ENCODE assay signal across 16 cellular contexts in the genomic region with DNA sequence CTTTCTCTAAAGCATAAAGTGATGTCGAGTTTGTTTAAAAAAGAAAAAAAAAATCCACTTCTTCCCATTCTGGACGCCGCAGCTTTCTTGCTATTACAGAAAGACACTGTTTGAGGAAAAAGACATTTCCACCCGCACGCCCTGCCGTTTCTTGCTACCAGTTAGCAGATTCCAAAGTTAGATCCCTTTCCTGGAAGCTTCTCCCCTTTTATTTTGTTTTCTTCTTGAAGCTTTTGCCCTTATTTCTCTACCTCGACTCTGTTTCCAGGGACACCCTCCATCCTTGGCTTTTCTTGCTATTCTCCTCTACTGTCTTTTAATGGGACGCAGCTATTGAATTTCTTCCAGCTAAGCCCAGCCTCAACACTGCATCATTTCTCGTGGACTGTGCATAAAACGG. TPM values are rescaled to one million over a fixed set of nuclear protein-coding genes. Genes with fewer than 3 reads are reported as not detected.
DNase-seq lines count a peak whose midpoint lies in the region; TF ChIP-seq lines count a peak whose summit lies in the region.
"Had no signal": no experiment of that assay in that cellular context is flagged by ENCODE, and none has a peak within 500 bp of the region (broad histone marks: within the 10 kb centered on the region; RNA-seq: fewer than 3 reads in every experiment).

No MANE protein-coding gene starts in this region.

- no peaks in the 10 kb centered on the region for H3K9me3 ChIP-seq in endocrine pancreas (ENCODE audit: control insufficient read depth, low read length)
- H3K9me3 ChIP-seq in SJCRH30 (replicated peaks): no peaks in the 10 kb centered on the region
- H3K9me3 ChIP-seq: BLaER1 had no signal

- H3K4me1 ChIP-seq in endocrine pancreas (ENCODE audit: control insufficient read depth, insufficient read depth, low read length) (no peaks in the 10 kb centered on the region), SJCRH30 (no peaks in the 10 kb centered on the region)
- H3K4me1 ChIP-seq: BLaER1 had no signal

- peak overlapping the region; percentile 78 for H3K4me3 Mint-ChIP-seq in neural crest cell
- H3K4me3 Mint-ChIP-seq: activated B cell treated with CpG ODN at 0.5 μM for 24 hours; natural killer cell treated with Interleukin-12 subunit alpha and Interleukin-12 subunit beta and Interleukin-15 and Interleukin-18, amount 100 ng/mL, for 72 hours; stimulated activated memory B cell treated with anti-CD40 and anti-IgM and Interleukin-4, amounts not matched to agents 10 μg/mL and 1 μg/mL and 100 μg/mL, for 72 hours had no signal

- H3K27me3 ChIP-seq in endocrine pancreas (ENCODE audit: control insufficient read depth, insufficient read depth, low read length) (peaks cover 7% of the 10 kb centered on the region), SJCRH30 (no peaks in the 10 kb centered on the region)
- H3K27me3 ChIP-seq: BLaER1 had no signal

- TF ChIP-seq CTCF in neural crest cell (conservative IDR thresholded peaks at IDR 0.05): no peak

- peak overlapping the region; percentile 66 for H3K9ac ChIP-seq in endocrine pancreas (ENCODE audit: control insufficient read depth, insufficient read depth, low read length)
- H3K9ac ChIP-seq: BLaER1 had no signal

- peaks cover 68% of the 10 kb centered on the region for H3K27me3 Mint-ChIP-seq in neural crest cell (ENCODE audit: low read depth)

- DNase-seq in COR-L47 (lab: John Stamatoyannopoulos, UW): peak; percentile 8
- DNase-seq in NCI-H2227 treated with DMSO at 0.1 percent for 48 hours (lab: John Stamatoyannopoulos, UW): peak; percentile 18
- no peak for DNase-seq in neural crest cell (ENCODE audit: low read depth, low spot score)
- DNase-seq in NCI-H1930 (lab: John Stamatoyannopoulos, UW): no peak
- no peak for DNase-seq in SJCRH30
- no peak for DNase-seq in activated T-cell treated with anti-CD3 and anti-CD28 coated beads, Interleukin-2, amount 50 U/mL, for 1 hour
- no peak for DNase-seq in NCI-H187 treated with DMSO at 0.1 percent for 48 hours (lab: John Stamatoyannopoulos, UW)
- DNase-seq: activated B cell treated with CpG ODN at 0.5 μM for 24 hours; NCI-H510A; SIG-M5; stimulated activated CD4-positive, alpha-beta T cell treated with anti-CD3 and anti-CD28 coated beads, Interleukin-2, amount 100 ng/mL, for 24 hours had no signal

- no peak overlapping the region for H3K27ac ChIP-seq in SJCRH30
- H3K27ac ChIP-seq: BLaER1 had no signal

- H3K4me3 ChIP-seq in endocrine pancreas (ENCODE audit: control insufficient read depth, insufficient read depth, low read length) (peak overlapping the region; percentile 81), SJCRH30 (no peak overlapping the region)
- H3K4me3 ChIP-seq: BLaER1 had no signal

- no peak overlapping the region for H3K27ac Mint-ChIP-seq in neural crest cell (ENCODE audit: unreplicated experiment)
- H3K27ac Mint-ChIP-seq: activated B cell treated with CpG ODN at 0.5 μM for 24 hours; natural killer cell treated with Interleukin-12 subunit alpha and Interleukin-12 subunit beta and Interleukin-15 and Interleukin-18, amount 100 ng/mL, for 72 hours; stimulated activated memory B cell treated with anti-CD40 and anti-IgM and Interleukin-4, amounts not matched to agents 10 μg/mL and 1 μg/mL and 100 μg/mL, for 72 hours had no signal

- H3K36me3 ChIP-seq in endocrine pancreas (ENCODE audit: control insufficient read depth, insufficient read depth, low read length) (no peaks in the 10 kb centered on the region), SJCRH30 (no peaks in the 10 kb centered on the region)
- H3K36me3 ChIP-seq: BLaER1 had no signal

- H3K9me3 Mint-ChIP-seq in neural crest cell: no peaks in the 10 kb centered on the region
- H3K9me3 Mint-ChIP-seq: activated B cell treated with CpG ODN at 0.5 μM for 24 hours; natural killer cell treated with Interleukin-12 subunit alpha and Interleukin-12 subunit beta and Interleukin-15 and Interleukin-18, amount 100 ng/mL, for 72 hours; stimulated activated memory B cell treated with anti-CD40 and anti-IgM and Interleukin-4, amounts not matched to agents 10 μg/mL and 1 μg/mL and 100 μg/mL, for 72 hours had no signal

- H3K36me3 Mint-ChIP-seq in neural crest cell (ENCODE audit: low read depth): no peaks in the 10 kb centered on the region
- H3K36me3 Mint-ChIP-seq: stimulated activated memory B cell treated with anti-CD40 and anti-IgM and Interleukin-4, amounts not matched to agents 10 μg/mL and 1 μg/mL and 100 μg/mL, for 72 hours had no signal

- peaks cover 35% of the 10 kb centered on the region for H3K4me1 Mint-ChIP-seq in neural crest cell
- H3K4me1 Mint-ChIP-seq: activated B cell treated with CpG ODN at 0.5 μM for 24 hours had no signal

RNA-seq across cellular contexts. Expression of a gene that starts 1.5 kb away (rescaled TPM):
- 2.3 and 2.9 TPM in 2 replicates for total RNA-seq in neural crest cell
- total RNA-seq in SJCRH30 (2014; rRNA removed; shearing (Covaris generic)): not detected in 2 replicates
- total RNA-seq: activated B cell treated with CpG ODN at 0.5 μM for 24 hours; bronchial epithelial cell; natural killer cell treated with Interleukin-12 subunit alpha and Interleukin-12 subunit beta and Interleukin-15 and Interleukin-18, amount 100 ng/mL, for 72 hours had no signal

Comparison
In these comparisons a context has a peak if more than half of its experiments do, and no peak if none do; other contexts are left out.
1. DNase-seq: peak in COR-L47 (single experiment) and NCI-H2227 treated with DMSO at 0.1 percent for 48 hours (single experiment); none in neural crest cell (single experiment), NCI-H1930 (0 of 2), SJCRH30 (0 of 2), activated T-cell treated with anti-CD3 and anti-CD28 coated beads, Interleukin-2, amount 50 U/mL, for 1 hour (single experiment) and NCI-H187 treated with DMSO at 0.1 percent for 48 hours (single experiment).